ENCODE assay signal across 8 cellular contexts in the genomic region with DNA sequence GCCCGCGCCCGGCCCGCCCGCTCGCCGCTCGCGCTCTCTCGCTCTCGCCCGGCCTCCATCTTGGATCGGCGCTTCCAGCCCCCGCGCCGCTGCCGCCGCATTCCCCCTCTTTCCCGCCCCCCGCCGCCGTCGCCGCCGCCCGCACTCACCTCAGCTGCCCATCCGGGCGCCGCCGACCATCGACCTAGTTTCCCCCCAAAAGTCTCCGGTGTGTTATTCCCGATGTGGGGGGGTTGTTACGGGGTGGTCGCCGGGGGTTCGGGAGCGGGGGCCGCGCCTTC. TPM values are rescaled to one million over a fixed set of nuclear protein-coding genes. Genes with fewer than 3 reads are reported as not detected.
DNase-seq lines count a peak whose midpoint lies in the region; ATAC-seq and TF ChIP-seq lines count a peak whose summit lies in the region.

No MANE protein-coding gene starts in this region.

- H3K36me3 ChIP-seq in trophoblast cell (ENCODE audit: control insufficient read depth in 1 of 2, insufficient read depth in 2 of 2, low read length in 2 of 2), result no peaks in the 10 kb centered on the region

- H3K18ac ChIP-seq in trophoblast cell (ENCODE audit: low read length), result peak overlapping the region; percentile 98

- no peaks in the 10 kb centered on the region for H3K27me3 ChIP-seq in trophoblast cell (ENCODE audit: insufficient read depth, low read length)

- H3K79me2 ChIP-seq in trophoblast cell (ENCODE audit: control insufficient read depth, insufficient read depth, low read length, poor library complexity), result peaks cover 26% of the 10 kb centered on the region

- H4K12ac ChIP-seq in trophoblast cell (ENCODE audit: low read depth, low read length), result peak overlapping the region; percentile 91

- peak overlapping the region; percentile 83 for H2BK120ac ChIP-seq in trophoblast cell (ENCODE audit: insufficient read depth, low read length, poor library complexity)

- H3K27me3 Mint-ChIP-seq in T-helper 1 cell treated with Interleukin-12 subunit alpha and Interleukin-12 subunit beta and Interleukin-4 antibody, amounts not matched to agents 30 μg/mL and 1 μg/mL, for 36 hours (ENCODE audit: low read depth), result no peaks in the 10 kb centered on the region

- peak overlapping the region; percentile 87 for H3K4me2 ChIP-seq in trophoblast cell (ENCODE audit: low read length)

- H3K4me3 ChIP-seq in fibroblast of villous mesenchyme (ENCODE audit: low read depth, low read length) (peak overlapping the region; percentile 63), trophoblast cell (ENCODE audit: low read depth, low read length) (peak overlapping the region; percentile 88)

- peaks cover 4% of the 10 kb centered on the region for H3K36me3 Mint-ChIP-seq in T-helper 1 cell treated with Interleukin-12 subunit alpha and Interleukin-12 subunit beta and Interleukin-4 antibody, amounts not matched to agents 30 μg/mL and 1 μg/mL, for 36 hours (ENCODE audit: low read depth)

- peak overlapping the region; percentile 99 for H4K8ac ChIP-seq in trophoblast cell (ENCODE audit: low read depth, low read length)

- peak overlapping the region; percentile 91 for H3K27ac Mint-ChIP-seq in T-helper 1 cell treated with Interleukin-12 subunit alpha and Interleukin-12 subunit beta and Interleukin-4 antibody, amounts not matched to agents 30 μg/mL and 1 μg/mL, for 36 hours

- no peak overlapping the region for H3K23ac ChIP-seq in trophoblast cell (ENCODE audit: low read length)

- no peak overlapping the region for H2AK5ac ChIP-seq in trophoblast cell (ENCODE audit: low read length)

- peak overlapping the region; percentile 99 for H3K14ac ChIP-seq in trophoblast cell (ENCODE audit: low read length)

- TF ChIP-seq CTCF in fibroblast of villous mesenchyme (IDR thresholded peaks at IDR 0.05; ENCODE audit: insufficient read depth, low read depth, low read length), result no peak

- H2AFZ ChIP-seq in trophoblast cell (ENCODE audit: insufficient read depth, low read length, poor library complexity), result peak overlapping the region; percentile 78

- no CpG with 5 or more reads among the region's 41 CpGs for WGBS in trophoblast cell (ENCODE audit: extremely low coverage, insufficient coverage, insufficient read length)

- H4K91ac ChIP-seq in trophoblast cell (ENCODE audit: low read depth, low read length), result peak overlapping the region; percentile 99

- no peaks in the 10 kb centered on the region for H3K9me3 ChIP-seq in trophoblast cell (ENCODE audit: insufficient read depth, low read depth, low read length)

- no peaks in the 10 kb centered on the region for H3K9me3 Mint-ChIP-seq in T-helper 1 cell treated with Interleukin-12 subunit alpha and Interleukin-12 subunit beta and Interleukin-4 antibody, amounts not matched to agents 30 μg/mL and 1 μg/mL, for 36 hours

- peak overlapping the region; percentile 96 for H3K9ac ChIP-seq in trophoblast cell (ENCODE audit: low read length)

- H2BK12ac ChIP-seq in trophoblast cell (ENCODE audit: low read length), result no peak overlapping the region

- peak overlapping the region; percentile 99 for H2BK5ac ChIP-seq in trophoblast cell (ENCODE audit: low read depth, low read length, poor library complexity)

- H3K4me3 Mint-ChIP-seq in T-helper 1 cell treated with Interleukin-12 subunit alpha and Interleukin-12 subunit beta and Interleukin-4 antibody, amounts not matched to agents 30 μg/mL and 1 μg/mL, for 36 hours, result peak overlapping the region; percentile 86

- peaks cover 6 to 12% of the 10 kb centered on the region in 2 experiments for H3K4me1 ChIP-seq in trophoblast cell (ENCODE audit: control insufficient read depth in 1 of 2, insufficient read depth in 2 of 2, low read length in 2 of 2)

- H3K4me1 Mint-ChIP-seq in T-helper 1 cell treated with Interleukin-12 subunit alpha and Interleukin-12 subunit beta and Interleukin-4 antibody, amounts not matched to agents 30 μg/mL and 1 μg/mL, for 36 hours (ENCODE audit: low read depth), result peaks cover 33% of the 10 kb centered on the region

- peak; percentile 74 for DNase-seq in CD1c-positive myeloid dendritic cell (ENCODE audit: extremely low spot score)
- no peak for DNase-seq in fibroblast of villous mesenchyme (ENCODE audit: low read depth)
- DNase-seq in trophoblast cell, result peak; percentile 41 to 67
- DNase-seq in inferior parietal cortex (ENCODE audit: extremely low spot score), result no peak
- no peak for DNase-seq in OCI-M2 (lab: John Stamatoyannopoulos, UW; ENCODE audit: unreplicated experiment)

- peak overlapping the region; percentile 99 for H3K4ac ChIP-seq in trophoblast cell (ENCODE audit: low read depth, low read length)

- H3K79me1 ChIP-seq in trophoblast cell (ENCODE audit: low read length), result peaks cover 16% of the 10 kb centered on the region

- ATAC-seq in GM19025 (IDR thresholded peaks at IDR 0.05; ENCODE audit: low read depth, unreplicated experiment) (peak; percentile 2), HG03159 (IDR thresholded peaks at IDR 0.05; ENCODE audit: unreplicated experiment) (peak; percentile 13)

- H3K27ac ChIP-seq in trophoblast cell (ENCODE audit: low read depth, low read length), result peak overlapping the region; percentile 98

RNA-seq across cellular contexts. Expression of a gene that starts 0.2 kb away (rescaled TPM):
- 37.7 and 52.7 TPM in 2 replicates for total RNA-seq in fibroblast of villous mesenchyme
- polyA plus RNA-seq in trophoblast cell (2013), result 13.3 and 13.7 TPM in 2 replicates

Comparison
In these comparisons a context has a peak if more than half of its experiments do, and no peak if none do; other contexts are left out.
1. DNase-seq: peak in CD1c-positive myeloid dendritic cell (single experiment) and trophoblast cell (2 of 2); none in fibroblast of villous mesenchyme (single experiment), inferior parietal cortex (single experiment) and OCI-M2 (single experiment).